ENCODE assay signal across 11 cellular contexts in genomic region chr17:81885454-81885853, GRCh38. TPM values are rescaled to one million over a fixed set of nuclear protein-coding genes. Genes with fewer than 3 reads are reported as not detected.
DNase-seq lines count a peak whose midpoint lies in the region; ATAC-seq and TF ChIP-seq lines count a peak whose summit lies in the region.
"Had no signal": no experiment of that assay in that cellular context is flagged by ENCODE, and none has a peak within 500 bp of the region (broad histone marks: within the 10 kb centered on the region; RNA-seq: fewer than 3 reads in every experiment).

No MANE protein-coding gene starts in this region.

- no peaks in the 10 kb centered on the region for H3K27me3 Mint-ChIP-seq in natural killer cell (ENCODE audit: low read depth in 2 of 2)
- no peaks in the 10 kb centered on the region for H3K27me3 Mint-ChIP-seq in natural killer cell treated with Interleukin-12 subunit alpha and Interleukin-12 subunit beta and Interleukin-15 and Interleukin-18, amount 100 ng/mL, for 72 hours
- H3K27me3 Mint-ChIP-seq in activated T-helper 17 cell treated with anti-CD3 and anti-CD28 coated beads, Interleukin-2, amount 50 U/mL, for 72 hours: no peaks in the 10 kb centered on the region

- H3K9me3 Mint-ChIP-seq in natural killer cell: no peaks in the 10 kb centered on the region
- no peaks in the 10 kb centered on the region for H3K9me3 Mint-ChIP-seq in natural killer cell treated with Interleukin-12 subunit alpha and Interleukin-12 subunit beta and Interleukin-15 and Interleukin-18, amount 100 ng/mL, for 72 hours
- H3K9me3 Mint-ChIP-seq in activated T-helper 17 cell treated with anti-CD3 and anti-CD28 coated beads, Interleukin-2, amount 50 U/mL, for 72 hours: no peaks in the 10 kb centered on the region

- TF ChIP-seq CTCF in natural killer cell (IDR thresholded peaks at IDR 0.05): no peak
- TF ChIP-seq CTCF in upper lobe of left lung (IDR thresholded peaks at IDR 0.05): no peak

- no peaks in the 10 kb centered on the region for H3K27me3 ChIP-seq in upper lobe of left lung

- peaks cover 9 to 12% (median 10%) of the 10 kb centered on the region in 4 donors for H3K4me1 ChIP-seq in upper lobe of left lung

- no peak for DNase-seq in natural killer cell
- no peak for DNase-seq in natural killer cell treated with Interleukin-12 subunit alpha and Interleukin-12 subunit beta and Interleukin-15 and Interleukin-18, amount 100 ng/mL, for 72 hours (ENCODE audit: low spot score)
- peak; percentile 95 for DNase-seq in myocyte (ENCODE audit: low read depth)
- DNase-seq in upper lobe of left lung: no peak
- no peak for DNase-seq in G401 (ENCODE audit: low spot score)
- DNase-seq: activated CD4-positive, alpha-beta T cell treated with anti-CD3 and anti-CD28 coated beads, Interleukin-2, amount 50 U/mL, for 48 hours; NCI-H510A; stimulated activated CD4-positive, alpha-beta T cell treated with anti-CD3 and anti-CD28 coated beads, Interleukin-15, amount 100 ng/mL, for 24 hours had no signal

- peak in 1 of 3 donors; percentile 17 for ATAC-seq in natural killer cell
- ATAC-seq in natural killer cell treated with Interleukin-12 subunit alpha and Interleukin-12 subunit beta and Interleukin-15 and Interleukin-18, amount 100 ng/mL, for 72 hours: no peak
- ATAC-seq in activated T-helper 17 cell treated with anti-CD3 and anti-CD28 coated beads, Interleukin-2, amount 50 U/mL, for 72 hours (replicated peaks): no peak
- no peak for ATAC-seq in HG03469 (IDR thresholded peaks at IDR 0.05; ENCODE audit: unreplicated experiment)
- ATAC-seq in HG02642 (IDR thresholded peaks at IDR 0.05; ENCODE audit: poor library complexity, unreplicated experiment): no peak
- ATAC-seq in upper lobe of left lung (ENCODE audit: low FRiP score in 2 of 2): no peak

- H3K36me3 ChIP-seq in upper lobe of left lung: peaks cover 12 to 73% (median 53%) of the 10 kb centered on the region in 4 donors

- H3K4me3 ChIP-seq in upper lobe of left lung: no peak overlapping the region

- peaks cover 10 to 20% of the 10 kb centered on the region in 2 donors for H3K4me1 Mint-ChIP-seq in natural killer cell
- peaks cover 14 to 34% of the 10 kb centered on the region in 2 donors for H3K4me1 Mint-ChIP-seq in natural killer cell treated with Interleukin-12 subunit alpha and Interleukin-12 subunit beta and Interleukin-15 and Interleukin-18, amount 100 ng/mL, for 72 hours (ENCODE audit: low read depth in 2 of 2)
- peaks cover 12% of the 10 kb centered on the region for H3K4me1 Mint-ChIP-seq in activated T-helper 17 cell treated with anti-CD3 and anti-CD28 coated beads, Interleukin-2, amount 50 U/mL, for 72 hours

- H3K9me3 ChIP-seq in upper lobe of left lung: no peaks in the 10 kb centered on the region

- intact Hi-C loops in natural killer cell (cut with micrococcal nuclease): no loop called here

- no peak for TF ChIP-seq EP300 in upper lobe of left lung (IDR thresholded peaks at IDR 0.05)

- H3K4me3 Mint-ChIP-seq in natural killer cell: peak overlapping the region; percentile 25
- no peak overlapping the region for H3K4me3 Mint-ChIP-seq in natural killer cell treated with Interleukin-12 subunit alpha and Interleukin-12 subunit beta and Interleukin-15 and Interleukin-18, amount 100 ng/mL, for 72 hours
- no peak overlapping the region for H3K4me3 Mint-ChIP-seq in activated T-helper 17 cell treated with anti-CD3 and anti-CD28 coated beads, Interleukin-2, amount 50 U/mL, for 72 hours

- in situ Hi-C loops in G401 (cut with HindIII; ENCODE audit: low sequenced_read_pairs): no loop called here

- TF ChIP-seq POLR2A in upper lobe of left lung (IDR thresholded peaks at IDR 0.05): no peak

- no peaks in the 10 kb centered on the region for H3K36me3 Mint-ChIP-seq in natural killer cell
- H3K36me3 Mint-ChIP-seq in natural killer cell treated with Interleukin-12 subunit alpha and Interleukin-12 subunit beta and Interleukin-15 and Interleukin-18, amount 100 ng/mL, for 72 hours: peaks cover 22% of the 10 kb centered on the region
- peaks cover 98% of the 10 kb centered on the region for H3K36me3 Mint-ChIP-seq in activated T-helper 17 cell treated with anti-CD3 and anti-CD28 coated beads, Interleukin-2, amount 50 U/mL, for 72 hours (ENCODE audit: low read depth)

- WGBS in upper lobe of left lung, 2 donors: 88 to 92% methylated on average over 10 of the region's 10 CpGs

- peak overlapping the region; percentile 57 to 67 for H3K27ac Mint-ChIP-seq in natural killer cell
- peak overlapping the region in 1 of 2 donors; percentile 60 for H3K27ac Mint-ChIP-seq in natural killer cell treated with Interleukin-12 subunit alpha and Interleukin-12 subunit beta and Interleukin-15 and Interleukin-18, amount 100 ng/mL, for 72 hours
- peak overlapping the region; percentile 69 for H3K27ac Mint-ChIP-seq in activated T-helper 17 cell treated with anti-CD3 and anti-CD28 coated beads, Interleukin-2, amount 50 U/mL, for 72 hours

- no peak overlapping the region for H3K27ac ChIP-seq in upper lobe of left lung

RNA-seq across cellular contexts. Expression of gene ALYREF, which starts 5.9 kb away (rescaled TPM):
- total RNA-seq in natural killer cell: 100 to 1,000 TPM in 2 of 3 donors, 10 to 100 TPM in 1; 91.5 to 115 (median 105) TPM
- total RNA-seq in natural killer cell treated with Interleukin-12 subunit alpha and Interleukin-12 subunit beta and Interleukin-15 and Interleukin-18, amount 100 ng/mL, for 72 hours: 100 to 1,000 TPM; 159 to 302 TPM
- total RNA-seq in activated T-helper 17 cell treated with anti-CD3 and anti-CD28 coated beads, Interleukin-2, amount 50 U/mL, for 72 hours: 100 to 1,000 TPM; 103 to 251 TPM
- total RNA-seq in myocyte: 94.5 and 96.3 TPM in 2 replicates
- polyA plus RNA-seq in myocyte (2012): 81.6 TPM
- total RNA-seq in upper lobe of left lung: 10 to 100 TPM; 43.0 to 71.0 (median 60.1) TPM
- total RNA-seq in G401 (2014; rRNA removed; shearing (Covaris generic)): 379 and 407 TPM in 2 replicates

RNA-seq across cellular contexts. Expression of gene ANAPC11, which starts 6.1 kb away (rescaled TPM):
- total RNA-seq in natural killer cell: 10 to 100 TPM; 40.1 to 50.9 (median 41.5) TPM
- 100 to 1,000 TPM in 1 of 2 donors, 10 to 100 TPM in 1; 81.3 to 112 TPM for total RNA-seq in natural killer cell treated with Interleukin-12 subunit alpha and Interleukin-12 subunit beta and Interleukin-15 and Interleukin-18, amount 100 ng/mL, for 72 hours
- 100 to 1,000 TPM; 103 to 123 TPM for total RNA-seq in activated T-helper 17 cell treated with anti-CD3 and anti-CD28 coated beads, Interleukin-2, amount 50 U/mL, for 72 hours
- total RNA-seq in myocyte: 190 and 212 TPM in 2 replicates
- 363 TPM for polyA plus RNA-seq in myocyte (2012)
- total RNA-seq in upper lobe of left lung: 100 to 1,000 TPM in 3 of 6 donors, 10 to 100 TPM in 3; 24.1 to 138 (median 99.2) TPM
- 194 and 216 TPM in 2 replicates for total RNA-seq in G401 (2014; rRNA removed; shearing (Covaris generic))

RNA-seq across cellular contexts. Expression of gene ARHGDIA, which starts 14.3 kb away (rescaled TPM):
- 100 to 1,000 TPM; 600 to 824 (median 689) TPM for total RNA-seq in natural killer cell
- total RNA-seq in natural killer cell treated with Interleukin-12 subunit alpha and Interleukin-12 subunit beta and Interleukin-15 and Interleukin-18, amount 100 ng/mL, for 72 hours: 100 to 1,000 TPM; 874 to 929 TPM
- total RNA-seq in activated T-helper 17 cell treated with anti-CD3 and anti-CD28 coated beads, Interleukin-2, amount 50 U/mL, for 72 hours: 100 to 1,000 TPM; 384 to 814 TPM
- 157 and 161 TPM in 2 replicates for total RNA-seq in myocyte
- 408 TPM for polyA plus RNA-seq in myocyte (2012)
- total RNA-seq in upper lobe of left lung: 100 to 1,000 TPM; 171 to 522 (median 302) TPM
- total RNA-seq in G401 (2014; rRNA removed; shearing (Covaris generic)): 183 and 209 TPM in 2 replicates

RNA-seq across cellular contexts. Expression of gene NPB, which starts 16.6 kb away (rescaled TPM):
- total RNA-seq in natural killer cell: under 1 TPM in 2 of 3 donors, not detected in 1; 0.18 to 0.31 TPM
- under 1 TPM; 0.17 to 0.50 TPM for total RNA-seq in natural killer cell treated with Interleukin-12 subunit alpha and Interleukin-12 subunit beta and Interleukin-15 and Interleukin-18, amount 100 ng/mL, for 72 hours
- total RNA-seq in activated T-helper 17 cell treated with anti-CD3 and anti-CD28 coated beads, Interleukin-2, amount 50 U/mL, for 72 hours: under 1 TPM; 0.17 to 0.53 TPM
- total RNA-seq in myocyte: 1.3 and 6.1 TPM in 2 replicates
- polyA plus RNA-seq in myocyte (2012): 1.9 TPM
- 1 to 10 TPM in 1 of 6 donors, under 1 TPM in 2, not detected in 3; 0.37 to 1.8 (median 0.94) TPM for total RNA-seq in upper lobe of left lung
- total RNA-seq in G401 (2014; rRNA removed; shearing (Covaris generic)): 0.41 and 0.74 TPM in 2 replicates

RNA-seq across cellular contexts. Expression of gene P4HB, which starts 25.1 kb away (rescaled TPM):
- total RNA-seq in natural killer cell: 100 to 1,000 TPM; 334 to 468 (median 386) TPM
- 100 to 1,000 TPM; 691 to 774 TPM for total RNA-seq in natural killer cell treated with Interleukin-12 subunit alpha and Interleukin-12 subunit beta and Interleukin-15 and Interleukin-18, amount 100 ng/mL, for 72 hours
- total RNA-seq in activated T-helper 17 cell treated with anti-CD3 and anti-CD28 coated beads, Interleukin-2, amount 50 U/mL, for 72 hours: 100 to 1,000 TPM; 506 to 602 TPM
- 1,674 and 2,691 TPM in 2 replicates for total RNA-seq in myocyte
- 1,506 TPM for polyA plus RNA-seq in myocyte (2012)
- total RNA-seq in upper lobe of left lung: 100 to 1,000 TPM; 374 to 627 (median 531) TPM
- 310 and 320 TPM in 2 replicates for total RNA-seq in G401 (2014; rRNA removed; shearing (Covaris generic))
